ENCODE assay signal across 8 cellular contexts in genomic region chr12:8179989-8180585, GRCh38. TPM values are rescaled to one million over a fixed set of nuclear protein-coding genes. Genes with fewer than 3 reads are reported as not detected.
DNase-seq lines count a peak whose midpoint lies in the region; ATAC-seq and TF ChIP-seq lines count a peak whose summit lies in the region.
"Not testable (repeated sequence)": the region's sequence is repeated elsewhere in the genome, so short reads cannot be mapped to it uniquely, and the experiment has no call there.

No MANE protein-coding gene starts in this region.

- peak; percentile 61 for ATAC-seq in GM21825 (IDR thresholded peaks at IDR 0.05; ENCODE audit: unreplicated experiment)

- H3K27ac Mint-ChIP-seq in T-helper 1 cell treated with Interleukin-12 subunit alpha and Interleukin-12 subunit beta and Interleukin-4 antibody, amounts not matched to agents 30 μg/mL and 1 μg/mL, for 36 hours: peak overlapping the region; percentile 74

- TF ChIP-seq CTCF in AG10803 (conservative IDR thresholded peaks at IDR 0.05; ENCODE audit: low read length) (peak; percentile 37), fibroblast of pulmonary artery (IDR thresholded peaks at IDR 0.05; ENCODE audit: low read length, missing control alignments) (peak; percentile 56)

- H3K36me3 Mint-ChIP-seq in T-helper 1 cell treated with Interleukin-12 subunit alpha and Interleukin-12 subunit beta and Interleukin-4 antibody, amounts not matched to agents 30 μg/mL and 1 μg/mL, for 36 hours (ENCODE audit: low read depth): not testable (repeated sequence)

- DNase-seq in AG10803 (ENCODE audit: low read depth): peak; percentile 33
- DNase-seq in NCI-H2081 treated with DMSO at 0.1 percent for 48 hours (lab: John Stamatoyannopoulos, UW): peak; percentile 0
- peak; percentile 67 for DNase-seq in activated naive CD4-positive, alpha-beta T cell treated with anti-CD3 and anti-CD28 coated beads, Interleukin-2, amount 50 U/mL, for 16 hours
- DNase-seq in fibroblast of pulmonary artery (ENCODE audit: low read depth): peak; percentile 66
- peak; percentile 67 for DNase-seq in mucosa of gallbladder (ENCODE audit: low spot score)
- peak; percentile 15 to 60 (median 40) for DNase-seq in stimulated activated CD4-positive, alpha-beta T cell treated with anti-CD3 and anti-CD28 coated beads, TNF-alpha, amount 100 ng/mL, for 24 hours (ENCODE audit: low read depth in 3 of 3)

- H3K27me3 Mint-ChIP-seq in T-helper 1 cell treated with Interleukin-12 subunit alpha and Interleukin-12 subunit beta and Interleukin-4 antibody, amounts not matched to agents 30 μg/mL and 1 μg/mL, for 36 hours (ENCODE audit: low read depth): peaks cover 11% of the 10 kb centered on the region

- not testable (repeated sequence) for H3K4me1 Mint-ChIP-seq in T-helper 1 cell treated with Interleukin-12 subunit alpha and Interleukin-12 subunit beta and Interleukin-4 antibody, amounts not matched to agents 30 μg/mL and 1 μg/mL, for 36 hours (ENCODE audit: low read depth)

- H3K9me3 Mint-ChIP-seq in T-helper 1 cell treated with Interleukin-12 subunit alpha and Interleukin-12 subunit beta and Interleukin-4 antibody, amounts not matched to agents 30 μg/mL and 1 μg/mL, for 36 hours: not testable (repeated sequence)

- H3K4me3 ChIP-seq in AG10803 (ENCODE audit: low read length) (peak overlapping the region; percentile 61), fibroblast of pulmonary artery (replicated peaks; ENCODE audit: low read depth, low read length) (peak overlapping the region; percentile 59)

- peak overlapping the region; percentile 78 for H3K4me3 Mint-ChIP-seq in T-helper 1 cell treated with Interleukin-12 subunit alpha and Interleukin-12 subunit beta and Interleukin-4 antibody, amounts not matched to agents 30 μg/mL and 1 μg/mL, for 36 hours

RNA-seq across cellular contexts. Expression of gene ZNF705A, which starts 23.3 kb away (rescaled TPM):
- total RNA-seq in mucosa of gallbladder: not detected

RNA-seq across cellular contexts. Expression of gene FAM90A1, which starts 47.3 kb away (rescaled TPM):
- total RNA-seq in mucosa of gallbladder: 0.29 TPM

RNA-seq across cellular contexts. Expression of gene CLEC4A, which starts 56.7 kb away (rescaled TPM):
- 1.6 TPM for total RNA-seq in mucosa of gallbladder

Comparison
In these comparisons a context has a peak if more than half of its experiments do, and no peak if none do; other contexts are left out.
1. Peak in every context shown above with its lines: DNase-seq, ATAC-seq and H3K4me3 ChIP-seq.
2. DNase-seq: peak in every context shown above with its lines; median percentile 67 in activated naive CD4-positive, alpha-beta T cell treated with anti-CD3 and anti-CD28 coated beads, Interleukin-2, amount 50 U/mL, for 16 hours; 67 in mucosa of gallbladder; 66 in fibroblast of pulmonary artery; 40 in stimulated activated CD4-positive, alpha-beta T cell treated with anti-CD3 and anti-CD28 coated beads, TNF-alpha, amount 100 ng/mL, for 24 hours; 33 in AG10803; 0 in NCI-H2081 treated with DMSO at 0.1 percent for 48 hours.